36 cellular contexts compared by ENCODE assay signal in the genomic region with DNA sequence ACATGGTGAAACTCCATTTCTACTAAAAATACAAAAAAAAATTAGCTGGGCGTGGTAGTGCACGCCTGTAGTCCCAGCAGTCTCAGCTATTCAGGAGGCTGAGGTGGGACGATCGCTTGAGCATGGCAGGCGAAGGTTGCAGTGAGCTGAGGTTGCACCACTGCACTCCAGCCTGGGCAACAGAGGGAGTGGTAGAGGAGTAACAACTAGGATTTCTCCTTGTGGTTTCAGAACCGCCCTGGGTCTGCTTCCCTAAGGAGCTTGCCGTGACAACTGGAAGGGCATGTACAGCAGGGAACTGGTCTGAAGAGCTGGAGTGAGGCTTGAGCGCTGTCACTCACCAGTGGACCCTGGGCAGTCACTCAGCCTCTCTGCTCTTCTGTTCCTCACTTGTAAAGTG. TPM values are rescaled to one million over a fixed set of nuclear protein-coding genes. Genes with fewer than 3 reads are reported as not detected.
"Had no signal": no experiment of that assay in that cellular context is flagged by ENCODE, and none has a peak within 500 bp of the region (broad histone marks: within the 10 kb centered on the region; RNA-seq: fewer than 3 reads in every experiment).

No MANE protein-coding gene starts in this region.

- H3K36me3 ChIP-seq: esophagus squamous epithelium, pancreas, prostate gland, right lobe of liver, stomach, suprapubic skin, tibial artery had no signal

- H3K4me1 ChIP-seq: esophagus squamous epithelium, pancreas, prostate gland, right lobe of liver, suprapubic skin had no signal

- H3K4me3 ChIP-seq: esophagus squamous epithelium, lung, mucosa of descending colon, pancreas, prostate gland, right lobe of liver, smooth muscle cell, stomach, suprapubic skin, tibial artery had no signal

- ATAC-seq: activated CD8-positive, alpha-beta T cell treated with anti-CD3 and anti-CD28 coated beads for 36 hours; activated T-cell treated with anti-CD3 and anti-CD28 coated beads, Interleukin-2, amount 50 U/mL, for 4 hours; activated T-helper 17 cell treated with anti-CD3 and anti-CD28 coated beads, Interleukin-2, amount 50 U/mL, for 72 hours; left lobe of liver; mucosa of descending colon; pancreas; right lobe of liver; stimulated activated memory B cell treated with anti-CD40 and anti-IgM and Interleukin-4, amounts not matched to agents 10 μg/mL and 1 μg/mL and 100 μg/mL, for 72 hours; T-cell had no signal

- H3K27ac Mint-ChIP-seq: activated B cell treated with CpG ODN at 0.5 μM for 24 hours; activated CD8-positive, alpha-beta T cell treated with anti-CD3 and anti-CD28 coated beads for 36 hours; activated T-helper 17 cell treated with anti-CD3 and anti-CD28 coated beads, Interleukin-2, amount 50 U/mL, for 72 hours; dendritic cell treated with granulocyte-macrophage colony-stimulating factor and Interleukin-4, amounts not matched to agents 40 ng/mL and 50 ng/mL, for 4 days; immature natural killer cell; stimulated activated memory B cell treated with anti-CD40 and anti-IgM and Interleukin-4, amounts not matched to agents 10 μg/mL and 1 μg/mL and 100 μg/mL, for 72 hours; T-cell; T-helper 2 cell treated with Interferon-gamma antibody and Interleukin-4, amounts not matched to agents 5 μg/mL and 100 μg/mL, for 36 hours had no signal

- FAIRE-seq: astrocyte, pancreas had no signal

- H3K36me3 Mint-ChIP-seq: immature natural killer cell; naive B cell; stimulated activated memory B cell treated with anti-CD40 and anti-IgM and Interleukin-4, amounts not matched to agents 10 μg/mL and 1 μg/mL and 100 μg/mL, for 72 hours; T-cell had no signal

- H3K4me2 ChIP-seq: smooth muscle cell had no signal

- H3K4me3 Mint-ChIP-seq: activated B cell treated with CpG ODN at 0.5 μM for 24 hours; activated CD8-positive, alpha-beta T cell treated with anti-CD3 and anti-CD28 coated beads for 36 hours; activated T-cell treated with anti-CD3 and anti-CD28 coated beads, Interleukin-2, amount 50 U/mL, for 4 hours; activated T-helper 17 cell treated with anti-CD3 and anti-CD28 coated beads, Interleukin-2, amount 50 U/mL, for 72 hours; central memory CD8-positive, alpha-beta T cell; dendritic cell treated with granulocyte-macrophage colony-stimulating factor and Interleukin-4, amounts not matched to agents 40 ng/mL and 50 ng/mL, for 4 days; immature natural killer cell; stimulated activated memory B cell treated with anti-CD40 and anti-IgM and Interleukin-4, amounts not matched to agents 10 μg/mL and 1 μg/mL and 100 μg/mL, for 72 hours; T-cell; T-helper 2 cell treated with Interferon-gamma antibody and Interleukin-4, amounts not matched to agents 5 μg/mL and 100 μg/mL, for 36 hours had no signal

- H3K9me3 ChIP-seq: esophagus squamous epithelium, mucosa of descending colon, pancreas, prostate gland, right lobe of liver, stomach, suprapubic skin, tibial artery had no signal

- H3K27ac ChIP-seq: pancreas, prostate gland, right lobe of liver, suprapubic skin, tibial artery had no signal

- H3K9me3 Mint-ChIP-seq: activated B cell treated with CpG ODN at 0.5 μM for 24 hours; activated CD8-positive, alpha-beta T cell treated with anti-CD3 and anti-CD28 coated beads for 36 hours; activated T-cell treated with anti-CD3 and anti-CD28 coated beads, Interleukin-2, amount 50 U/mL, for 4 hours; activated T-helper 17 cell treated with anti-CD3 and anti-CD28 coated beads, Interleukin-2, amount 50 U/mL, for 72 hours; central memory CD8-positive, alpha-beta T cell; dendritic cell treated with granulocyte-macrophage colony-stimulating factor and Interleukin-4, amounts not matched to agents 40 ng/mL and 50 ng/mL, for 4 days; immature natural killer cell; naive B cell; stimulated activated memory B cell treated with anti-CD40 and anti-IgM and Interleukin-4, amounts not matched to agents 10 μg/mL and 1 μg/mL and 100 μg/mL, for 72 hours; T-cell; T-helper 2 cell treated with Interferon-gamma antibody and Interleukin-4, amounts not matched to agents 5 μg/mL and 100 μg/mL, for 36 hours had no signal

- DNase-seq: activated B cell treated with CpG ODN at 0.5 μM for 24 hours; activated CD4-positive, alpha-beta T cell treated with anti-CD3 and anti-CD28 coated beads, Interleukin-2, amount 50 U/mL, for 1 hour; activated CD8-positive, alpha-beta T cell treated with anti-CD3 and anti-CD28 coated beads for 36 hours; activated gamma-delta T cell treated with Interleukin-2 at 50 U/mL for 16 hours; activated naive CD4-positive, alpha-beta T cell treated with anti-CD3 and anti-CD28 coated beads, Interleukin-2, amount 50 U/mL, for 16 hours; activated T-cell treated with anti-CD3 and anti-CD28 coated beads, Interleukin-2, amount 50 U/mL, for 4 hours; amniotic stem cell; effector CD4-positive, alpha-beta T cell; esophagus squamous epithelium; foreskin melanocyte; hypothalamus; immature natural killer cell; kidney glomerular epithelial cell; mesendoderm; mucosa of descending colon; naive B cell; nucleus accumbens; pancreas; stimulated activated CD4-positive, alpha-beta T cell treated with anti-CD3 and anti-CD28 coated beads, Interleukin-1b, Interleukin-23, amount 100 ng/mL, for 48 hours; stimulated activated CD4-positive, alpha-beta T cell treated with anti-CD3 and anti-CD28 coated beads, Interleukin-4, amount 100 ng/mL, for 4 hours; stimulated activated CD8-positive, alpha-beta memory T cell treated with anti-CD3 and anti-CD28 coated beads, Interleukin-4, amount 100 ng/mL, for 48 hours; stomach; T-cell; tibial artery had no signal

- H3K4me1 Mint-ChIP-seq: activated B cell treated with CpG ODN at 0.5 μM for 24 hours; activated T-helper 17 cell treated with anti-CD3 and anti-CD28 coated beads, Interleukin-2, amount 50 U/mL, for 72 hours; central memory CD8-positive, alpha-beta T cell; immature natural killer cell; naive B cell; stimulated activated memory B cell treated with anti-CD40 and anti-IgM and Interleukin-4, amounts not matched to agents 10 μg/mL and 1 μg/mL and 100 μg/mL, for 72 hours; T-cell had no signal

- H3K27me3 ChIP-seq: esophagus squamous epithelium, pancreas, right lobe of liver, stomach, suprapubic skin, tibial artery had no signal

RNA-seq across cellular contexts. Expression of a gene that starts 29.1 kb away (rescaled TPM):
- total RNA-seq: activated B cell treated with CpG ODN at 0.5 μM for 24 hours, smooth muscle cell had no signal
- polyA plus RNA-seq: immature natural killer cell, smooth muscle cell had no signal
